In the genomic region with DNA sequence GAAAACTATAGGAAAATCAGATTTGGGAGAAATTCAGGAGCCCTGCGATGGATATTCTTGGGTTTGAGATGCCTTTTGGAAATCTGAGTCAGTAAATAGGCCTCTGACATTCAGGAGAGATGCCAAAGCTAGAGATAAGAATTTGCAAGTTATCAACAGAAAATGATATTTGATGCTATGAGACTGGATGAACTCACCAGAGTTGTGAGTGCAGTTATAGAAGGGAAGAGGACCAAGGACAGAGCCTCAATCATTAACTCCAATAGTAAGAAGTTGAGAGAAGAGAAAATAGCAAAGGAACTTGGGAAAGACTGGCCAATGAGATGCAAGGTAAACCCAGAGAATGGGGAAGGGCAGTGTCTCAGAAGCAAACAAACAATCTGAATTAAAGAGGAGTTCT, we compare ENCODE assay signal across 30 cellular contexts. TPM values are rescaled to one million over a fixed set of nuclear protein-coding genes. Genes with fewer than 3 reads are reported as not detected.
DNase-seq lines count a peak whose midpoint lies in the region; ATAC-seq and TF ChIP-seq lines count a peak whose summit lies in the region.
"Had no signal": no experiment of that assay in that cellular context is flagged by ENCODE, and none has a peak within 500 bp of the region (broad histone marks: within the 10 kb centered on the region; RNA-seq: fewer than 3 reads in every experiment).

No MANE protein-coding gene starts in this region.

- no peak overlapping the region for H4K8ac ChIP-seq in IMR-90 (ENCODE audit: low read depth in 2 of 2, low read length in 2 of 2)

- TF ChIP-seq CTCF in IMR-90 (conservative IDR thresholded peaks at IDR 0.05; ENCODE audit: low read depth, low read length) (no peak), chondrocyte (IDR thresholded peaks at IDR 0.05) (no peak), upper lobe of left lung (IDR thresholded peaks at IDR 0.05) (no peak), breast epithelium (IDR thresholded peaks at IDR 0.05) (no peak)

- no peak for DNase-seq in activated naive CD4-positive, alpha-beta T cell treated with Interleukin-2 at 50 U/mL for 16 hours
- DNase-seq in IMR-90: peak; percentile 67
- no peak for DNase-seq in chondrocyte (ENCODE audit: low spot score)
- no peak for DNase-seq in upper lobe of left lung
- no peak for DNase-seq in breast epithelium (ENCODE audit: low spot score in 2 of 2)
- no peak for DNase-seq in hypothalamus (lab: John Stamatoyannopoulos, UW)
- DNase-seq: activated CD4-positive, CD25-positive, alpha-beta regulatory T cell treated with anti-CD3 and anti-CD28 coated beads, Interleukin-2, amount 50 U/mL, for 72 hours; activated gamma-delta T cell treated with Interleukin-2 at 50 U/mL for 16 hours; activated T-cell treated with anti-CD3 and anti-CD28 coated beads, Interleukin-2, amount 50 U/mL, for 1 hour; amygdala; C1 segment of cervical spinal cord; colonic mucosa; COR-L47; DMS79; effector memory CD4-positive, alpha-beta T cell; NCI-H526 treated with DMSO at 0.1 percent for 48 hours; SJCRH30; stimulated activated CD4-positive, alpha-beta T cell treated with anti-CD3 and anti-CD28 coated beads, Interleukin-1b, Interleukin-23, amount 100 ng/mL, for 48 hours; stimulated activated CD8-positive, alpha-beta memory T cell treated with anti-CD3 and anti-CD28 coated beads, Interleukin-4, amount 100 ng/mL, for 48 hours; trophoblast cell had no signal

- TF ChIP-seq POLR2A in IMR-90 (IDR thresholded peaks at IDR 0.05; ENCODE audit: low read depth, low read length) (no peak), upper lobe of left lung (IDR thresholded peaks at IDR 0.05) (no peak), breast epithelium (IDR thresholded peaks at IDR 0.05) (no peak)

- H2BK20ac ChIP-seq in IMR-90 (ENCODE audit: low read depth, low read length): peak overlapping the region; percentile 4; the same call in 1 of the 2 replicates

- no peak overlapping the region for H2AK5ac ChIP-seq in IMR-90 (ENCODE audit: low read depth, low read length)

- no peaks in the 10 kb centered on the region for H3K27me3 Mint-ChIP-seq in activated naive CD4-positive, alpha-beta T cell treated with anti-CD3 and anti-CD28 coated beads, Interleukin-2, amount 50 U/mL, for 24 hours
- no peaks in the 10 kb centered on the region for H3K27me3 Mint-ChIP-seq in chondrocyte (ENCODE audit: low read depth)

- no peak overlapping the region for H4K91ac ChIP-seq in IMR-90 (ENCODE audit: insufficient read depth, low read depth, low read length)

- H3K14ac ChIP-seq in IMR-90 (replicated peaks; ENCODE audit: low read depth, low read length): no peak overlapping the region; the same call in 1 of the 2 replicates

- no peak overlapping the region; the same call in 1 of the 2 replicates for H3K18ac ChIP-seq in IMR-90 (ENCODE audit: low read depth, low read length)

- CTCF ChIA-PET in IMR-90 (lab: Yijun Ruan, JAX): no interaction called here

- H3K36me3 Mint-ChIP-seq in activated naive CD4-positive, alpha-beta T cell treated with anti-CD3 and anti-CD28 coated beads, Interleukin-2, amount 50 U/mL, for 24 hours: peaks cover 2% of the 10 kb centered on the region
- no peaks in the 10 kb centered on the region for H3K36me3 Mint-ChIP-seq in chondrocyte (ENCODE audit: low read depth)

- H3K4me2 ChIP-seq in IMR-90 (ENCODE audit: low read depth, low read length): peak overlapping the region; percentile 55; the same call in 1 of the 2 replicates
- H3K4me2 ChIP-seq: smooth muscle cell had no signal

- no peaks in the 10 kb centered on the region for H3K9me3 ChIP-seq in IMR-90 (ENCODE audit: control insufficient read depth, insufficient read depth, low read length)
- no peaks in the 10 kb centered on the region for H3K9me3 ChIP-seq in upper lobe of left lung
- H3K9me3 ChIP-seq in breast epithelium: no peaks in the 10 kb centered on the region
- H3K9me3 ChIP-seq: colonic mucosa, SJCRH30 had no signal

- peak overlapping the region; percentile 5; the same call in 1 of the 2 replicates for H2BK120ac ChIP-seq in IMR-90 (ENCODE audit: low read depth, low read length)

- H3K9me3 Mint-ChIP-seq in activated naive CD4-positive, alpha-beta T cell treated with anti-CD3 and anti-CD28 coated beads, Interleukin-2, amount 50 U/mL, for 24 hours: no peaks in the 10 kb centered on the region
- no peaks in the 10 kb centered on the region for H3K9me3 Mint-ChIP-seq in chondrocyte (ENCODE audit: low read depth)
- H3K9me3 Mint-ChIP-seq: neural crest cell had no signal

- H3K4ac ChIP-seq in IMR-90 (ENCODE audit: low read depth, low read length): no peak overlapping the region

- H4K20me1 ChIP-seq in IMR-90 (ENCODE audit: insufficient read depth, low read length): no peaks in the 10 kb centered on the region

- H3K23ac ChIP-seq in IMR-90 (ENCODE audit: low read depth, low read length): no peak overlapping the region; the same call in 1 of the 2 replicates

- no peak overlapping the region for H3K56ac ChIP-seq in IMR-90 (ENCODE audit: extremely low read depth, insufficient read depth, low read length)

- peaks cover 22% of the 10 kb centered on the region for H3K4me1 Mint-ChIP-seq in activated naive CD4-positive, alpha-beta T cell treated with anti-CD3 and anti-CD28 coated beads, Interleukin-2, amount 50 U/mL, for 24 hours
- peaks cover 10% of the 10 kb centered on the region for H3K4me1 Mint-ChIP-seq in chondrocyte (ENCODE audit: low read depth)
- H3K4me1 Mint-ChIP-seq: memory B cell had no signal

- peak overlapping the region; percentile 61 for H2BK5ac ChIP-seq in IMR-90 (ENCODE audit: low read depth, low read length, poor library complexity, severe bottlenecking)

- H3K36me3 ChIP-seq in IMR-90 (ENCODE audit: control insufficient read depth, insufficient read depth, low read length) (no peaks in the 10 kb centered on the region), upper lobe of left lung (no peaks in the 10 kb centered on the region), breast epithelium (no peaks in the 10 kb centered on the region)
- H3K36me3 ChIP-seq: colonic mucosa, right atrium auricular region, SJCRH30 had no signal

- no peak overlapping the region for H4K5ac ChIP-seq in IMR-90 (ENCODE audit: low read depth, low read length)

- WGBS in IMR-90 (ENCODE audit: extremely low coverage in 2 of 2, insufficient read length in 1 of 2), 2 experiments: 50% methylated on average over 1 of the region's 1 CpG; no CpG with 5 or more reads in 1 of the 2 experiments
- WGBS in upper lobe of left lung, 2 donors: 90 to 97% methylated on average over 1 of the region's 1 CpG

- intact Hi-C loops in IMR-90 (cut with micrococcal nuclease): loop anchor here (10.0 kb wide), 3 partner anchors 125 to 405 kb away; no protein-coding TSS in a partner anchor
- intact Hi-C loops in breast epithelium (cut with DNase I; ENCODE audit: low total_unique reads): no loop called here

- H2AK9ac ChIP-seq in IMR-90 (replicated peaks; ENCODE audit: low read depth, low read length, poor library complexity): no peak overlapping the region

- H3K4me3 Mint-ChIP-seq in activated naive CD4-positive, alpha-beta T cell treated with anti-CD3 and anti-CD28 coated beads, Interleukin-2, amount 50 U/mL, for 24 hours: no peak overlapping the region
- H3K4me3 Mint-ChIP-seq in chondrocyte (ENCODE audit: unreplicated experiment): no peak overlapping the region
- H3K4me3 Mint-ChIP-seq: memory B cell, neural crest cell had no signal

- TF ChIP-seq EP300 in upper lobe of left lung (IDR thresholded peaks at IDR 0.05): no peak

- H3K4me3 ChIP-seq in IMR-90 (ENCODE audit: insufficient read depth, low read depth, low read length) (no peak overlapping the region), upper lobe of left lung (no peak overlapping the region), breast epithelium (no peak overlapping the region)
- H3K4me3 ChIP-seq: colonic mucosa, GM23248, right atrium auricular region, SJCRH30, smooth muscle cell had no signal

- H2AFZ ChIP-seq in IMR-90 (replicated peaks; ENCODE audit: low read length, poor library complexity): no peak overlapping the region
- H2AFZ ChIP-seq: GM23248, parathyroid adenoma had no signal

- POLR2A ChIA-PET in IMR-90 (lab: Charles Lee; ENCODE audit: unreplicated experiment): no interaction called here

- in situ Hi-C loops in IMR-90 (cut with MboI; ENCODE audit: low sequenced_read_pairs): no loop called here

- H3K9me1 ChIP-seq in IMR-90 (ENCODE audit: insufficient read depth, low read length): no peaks in the 10 kb centered on the region

- no TSS peak for BruUV-seq in IMR-90 (replicated peaks; lab: Mats Ljungman, UMichigan)

- H3K27ac ChIP-seq in IMR-90 (ENCODE audit: insufficient read depth, low read length) (no peak overlapping the region), upper lobe of left lung (no peak overlapping the region), breast epithelium (no peak overlapping the region)
- H3K27ac ChIP-seq: colonic mucosa, GM23248, parathyroid adenoma, right atrium auricular region, SJCRH30 had no signal

- H3K79me1 ChIP-seq in IMR-90 (ENCODE audit: low read depth in 1 of 2, low read length in 2 of 2): no peaks in the 10 kb centered on the region

- ATAC-seq in IMR-90 (ENCODE audit: low read depth) (peak; percentile 59), GM21390 (IDR thresholded peaks at IDR 0.05; ENCODE audit: unreplicated experiment) (no peak), upper lobe of left lung (ENCODE audit: low FRiP score in 2 of 2) (no peak)
- ATAC-seq: HepG2, left lobe of liver had no signal

- dilution Hi-C loops in IMR-90 (cut with HindIII; ENCODE audit: low sequenced_read_pairs, unreplicated experiment): no loop called here

- no peak overlapping the region for H3K9ac ChIP-seq in IMR-90 (ENCODE audit: low read depth, low read length)
- H3K9ac ChIP-seq: GM23248, parathyroid adenoma had no signal

- TF ChIP-seq RAD21 in IMR-90 (IDR thresholded peaks at IDR 0.05; ENCODE audit: low read length): no peak

- H3K27me3 ChIP-seq in IMR-90 (ENCODE audit: control insufficient read depth, insufficient read depth, low read length): no peaks in the 10 kb centered on the region
- no peaks in the 10 kb centered on the region for H3K27me3 ChIP-seq in upper lobe of left lung
- H3K27me3 ChIP-seq in breast epithelium: no peaks in the 10 kb centered on the region
- H3K27me3 ChIP-seq: colonic mucosa, right atrium auricular region, SJCRH30 had no signal

- H2BK15ac ChIP-seq in IMR-90 (ENCODE audit: low read depth, low read length): peak overlapping the region; percentile 76; the same call in 1 of the 3 replicates

- H3K4me1 ChIP-seq in IMR-90 (ENCODE audit: control insufficient read depth, insufficient read depth, low read length) (peaks cover 3% of the 10 kb centered on the region; the same call in 1 of the 2 replicates), upper lobe of left lung (no peaks in the 10 kb centered on the region), breast epithelium (no peaks in the 10 kb centered on the region)
- H3K4me1 ChIP-seq: colonic mucosa, parathyroid adenoma, right atrium auricular region, SJCRH30 had no signal

- H3K27ac Mint-ChIP-seq in activated naive CD4-positive, alpha-beta T cell treated with anti-CD3 and anti-CD28 coated beads, Interleukin-2, amount 50 U/mL, for 24 hours: peak overlapping the region; percentile 97
- H3K27ac Mint-ChIP-seq in chondrocyte (ENCODE audit: unreplicated experiment): peak overlapping the region; percentile 62
- H3K27ac Mint-ChIP-seq: memory B cell had no signal

RNA-seq across cellular contexts. Expression of a gene that starts 7.9 kb away (rescaled TPM):
- total RNA-seq in IMR-90 (2012; rRNA removed) (41.6 and 42.5 TPM in 2 replicates), chondrocyte (47.4 to 56.9 TPM (median 55.5 TPM) in 3 replicates), upper lobe of left lung (10 to 100 TPM; 12.9 to 27.2 (median 18.3) TPM), breast epithelium (10 to 100 TPM; 27.4 to 31.8 (median 28.5) TPM)
- polyA plus RNA-seq in IMR-90 (2012; rRNA removed): 26.0 and 28.5 TPM in 2 replicates
- polyA plus RNA-seq in IMR-90 (2012; cell fraction: cytosol; rRNA removed): 18.0 and 20.1 TPM in 2 replicates
- polyA plus RNA-seq in IMR-90 (2012; cell fraction: nucleus; rRNA removed; ENCODE audit: low replicate concordance): 13.2 and 17.8 TPM in 2 replicates
